ENCODE assay signal across 10 cellular contexts in genomic region chr2:152466041-152466440, GRCh38.
DNase-seq lines count a peak whose midpoint lies in the region; ATAC-seq, FAIRE-seq and TF ChIP-seq lines count a peak whose summit lies in the region.
"Had no signal": no experiment of that assay in that cellular context is flagged by ENCODE, and none has a peak within 500 bp of the region (broad histone marks: within the 10 kb centered on the region; RNA-seq: fewer than 3 reads in every experiment).

No MANE protein-coding gene starts in this region.

- DNase-seq in DMS53 treated with DMSO at 0.1 percent for 48 hours (lab: John Stamatoyannopoulos, UW; ENCODE audit: unreplicated experiment) (peak; percentile 8), HCT116 (ENCODE audit: low read depth, low spot score) (no peak), RCC 7860 (ENCODE audit: low spot score) (peak; percentile 72), esophagus muscularis mucosa (ENCODE audit: extremely low spot score) (no peak)
- no peak for DNase-seq in activated T-helper 2 cell treated with anti-CD3 and anti-CD28 coated beads, Interferon-gamma antibody, Interleukin-2, Interleukin-4, amounts not matched to agents 10 μg/mL and 5 μg/mL and 100 μg/mL, durations not matched to agents 14 hours and 24 hours and 36 hours (ENCODE audit: low spot score)
- DNase-seq in activated CD8-positive, alpha-beta T cell treated with anti-CD3 and anti-CD28 coated beads for 36 hours = no peak
- DNase-seq: CD4-positive, CD25-positive, alpha-beta regulatory T cell; stimulated activated CD8-positive, alpha-beta memory T cell treated with anti-CD3 and anti-CD28 coated beads, Interleukin-4, amount 100 ng/mL, for 48 hours had no signal

- no peak overlapping the region for H3K27ac Mint-ChIP-seq in activated T-helper 2 cell treated with anti-CD3 and anti-CD28 coated beads, Interferon-gamma antibody, Interleukin-2, Interleukin-4, amounts not matched to agents 10 μg/mL and 5 μg/mL and 100 μg/mL, durations not matched to agents 14 hours and 24 hours and 36 hours
- no peak overlapping the region for H3K27ac Mint-ChIP-seq in activated CD8-positive, alpha-beta T cell treated with anti-CD3 and anti-CD28 coated beads for 36 hours
- H3K27ac Mint-ChIP-seq: CD4-positive, CD25-positive, alpha-beta regulatory T cell had no signal

- H3K27me3 ChIP-seq in HCT116 (ENCODE audit: insufficient read depth, low read length) (no peaks in the 10 kb centered on the region), layer of hippocampus (ENCODE audit: control insufficient read depth, insufficient read depth, low read length) (no peaks in the 10 kb centered on the region), esophagus muscularis mucosa (no peaks in the 10 kb centered on the region)

- H4K20me1 ChIP-seq in HCT116 (ENCODE audit: insufficient read depth) = no peaks in the 10 kb centered on the region

- ATAC-seq in HCT116 = peak; percentile 58; the same call in 1 of the 2 replicates
- ATAC-seq in HG03045 (IDR thresholded peaks at IDR 0.05; ENCODE audit: unreplicated experiment) = no peak
- no peak for ATAC-seq in activated CD8-positive, alpha-beta T cell treated with anti-CD3 and anti-CD28 coated beads for 36 hours

- H3K9me3 Mint-ChIP-seq in activated T-helper 2 cell treated with anti-CD3 and anti-CD28 coated beads, Interferon-gamma antibody, Interleukin-2, Interleukin-4, amounts not matched to agents 10 μg/mL and 5 μg/mL and 100 μg/mL, durations not matched to agents 14 hours and 24 hours and 36 hours = no peaks in the 10 kb centered on the region
- H3K9me3 Mint-ChIP-seq in activated CD8-positive, alpha-beta T cell treated with anti-CD3 and anti-CD28 coated beads for 36 hours = no peaks in the 10 kb centered on the region
- H3K9me3 Mint-ChIP-seq: CD4-positive, CD25-positive, alpha-beta regulatory T cell had no signal

- peak; percentile 84 for FAIRE-seq in RCC 7860 (lab: Jason Lieb, UNC)

- RAD21 ChIA-PET in HCT116 (lab: Charles Lee; ENCODE audit: low non-redundant PET in 1 of 2, low total read pairs in 2 of 2, uncharacterized antibody in 2 of 2, unreplicated experiment in 2 of 2) = no interaction called here

- TF ChIP-seq RAD21 in HCT116 (IDR thresholded peaks at IDR 0.05; ENCODE audit: low read depth) = 0 out of 2 replicates have a peak, but pooled peaks have one; percentile 18

- BruUV-seq in HCT116 (replicated peaks; lab: Mats Ljungman, UMichigan) = no TSS peak

- TF ChIP-seq EP300 in esophagus muscularis mucosa (IDR thresholded peaks at IDR 0.05) = no peak

- POLR2A ChIA-PET in HCT116 (lab: Charles Lee) = no interaction called here
- POLR2A ChIA-PET in activated CD8-positive, alpha-beta T cell treated with anti-CD3 and anti-CD28 coated beads for 36 hours (lab: Charles Lee) = no interaction called here

- H3K27ac ChIP-seq in HCT116 (ENCODE audit: low read depth, low read length) = no peak overlapping the region
- peak overlapping the region; percentile 95 for H3K27ac ChIP-seq in layer of hippocampus (ENCODE audit: low read depth, low read length)
- H3K27ac ChIP-seq in esophagus muscularis mucosa (replicated peaks in 1 of 4) = peak overlapping the region in 1 of 4 donors; percentile 36

- no peak overlapping the region for H3K4me3 Mint-ChIP-seq in activated T-helper 2 cell treated with anti-CD3 and anti-CD28 coated beads, Interferon-gamma antibody, Interleukin-2, Interleukin-4, amounts not matched to agents 10 μg/mL and 5 μg/mL and 100 μg/mL, durations not matched to agents 14 hours and 24 hours and 36 hours (ENCODE audit: low read depth)
- H3K4me3 Mint-ChIP-seq in activated CD8-positive, alpha-beta T cell treated with anti-CD3 and anti-CD28 coated beads for 36 hours = no peak overlapping the region
- H3K4me3 Mint-ChIP-seq: CD4-positive, CD25-positive, alpha-beta regulatory T cell had no signal

- TF ChIP-seq POLR2A in HCT116 (IDR thresholded peaks at IDR 0.05; ENCODE audit: borderline replicate concordance, extremely low read depth, insufficient read depth, insufficient read length) (no peak), esophagus muscularis mucosa (IDR thresholded peaks at IDR 0.05; ENCODE audit: low read depth) (no peak)

- peaks cover 15% of the 10 kb centered on the region for H3K4me1 Mint-ChIP-seq in activated T-helper 2 cell treated with anti-CD3 and anti-CD28 coated beads, Interferon-gamma antibody, Interleukin-2, Interleukin-4, amounts not matched to agents 10 μg/mL and 5 μg/mL and 100 μg/mL, durations not matched to agents 14 hours and 24 hours and 36 hours (ENCODE audit: low read depth)
- H3K4me1 Mint-ChIP-seq in activated CD8-positive, alpha-beta T cell treated with anti-CD3 and anti-CD28 coated beads for 36 hours (ENCODE audit: low read depth) = peaks cover 4% of the 10 kb centered on the region

- no peak overlapping the region for H3K4me2 ChIP-seq in HCT116 (ENCODE audit: low read length)

- H3K9me3 ChIP-seq in HCT116 (ENCODE audit: control insufficient read depth in 1 of 2, insufficient read depth in 1 of 2, low read depth in 1 of 2, low read length in 2 of 2) = no peaks in the 10 kb centered on the region
- no peaks in the 10 kb centered on the region for H3K9me3 ChIP-seq in esophagus muscularis mucosa

- no peaks in the 10 kb centered on the region for H3K36me3 ChIP-seq in HCT116 (ENCODE audit: control insufficient read depth in 1 of 2, insufficient read depth in 2 of 2, low read length in 2 of 2)
- H3K36me3 ChIP-seq in esophagus muscularis mucosa = no peaks in the 10 kb centered on the region

- no peak overlapping the region for H3K9ac ChIP-seq in HCT116 (ENCODE audit: low read length)

- no peaks in the 10 kb centered on the region for H3K36me3 Mint-ChIP-seq in activated T-helper 2 cell treated with anti-CD3 and anti-CD28 coated beads, Interferon-gamma antibody, Interleukin-2, Interleukin-4, amounts not matched to agents 10 μg/mL and 5 μg/mL and 100 μg/mL, durations not matched to agents 14 hours and 24 hours and 36 hours (ENCODE audit: low read depth)
- H3K36me3 Mint-ChIP-seq in activated CD8-positive, alpha-beta T cell treated with anti-CD3 and anti-CD28 coated beads for 36 hours (ENCODE audit: low read depth) = no peaks in the 10 kb centered on the region
- H3K36me3 Mint-ChIP-seq: CD4-positive, CD25-positive, alpha-beta regulatory T cell had no signal

- H3K27me3 Mint-ChIP-seq in activated T-helper 2 cell treated with anti-CD3 and anti-CD28 coated beads, Interferon-gamma antibody, Interleukin-2, Interleukin-4, amounts not matched to agents 10 μg/mL and 5 μg/mL and 100 μg/mL, durations not matched to agents 14 hours and 24 hours and 36 hours (ENCODE audit: low read depth) = peaks cover 18% of the 10 kb centered on the region
- peaks cover 5% of the 10 kb centered on the region for H3K27me3 Mint-ChIP-seq in activated CD8-positive, alpha-beta T cell treated with anti-CD3 and anti-CD28 coated beads for 36 hours
- H3K27me3 Mint-ChIP-seq: CD4-positive, CD25-positive, alpha-beta regulatory T cell had no signal

- intact Hi-C loops in HCT116 (cut with micrococcal nuclease) (no loop called here), esophagus muscularis mucosa (cut with DNase I) (no loop called here)
- intact Hi-C loops in activated T-helper 2 cell treated with anti-CD3 and anti-CD28 coated beads, Interferon-gamma antibody, Interleukin-2, Interleukin-4, amounts not matched to agents 10 μg/mL and 5 μg/mL and 100 μg/mL, durations not matched to agents 14 hours and 24 hours and 36 hours (cut with micrococcal nuclease) = no loop called here
- intact Hi-C loops in activated CD8-positive, alpha-beta T cell treated with anti-CD3 and anti-CD28 coated beads for 36 hours (cut with micrococcal nuclease) = no loop called here

- peaks cover 40% of the 10 kb centered on the region; the same call in 1 of the 2 replicates for H3K79me2 ChIP-seq in HCT116 (ENCODE audit: insufficient read depth, low read length)

- no peaks in the 10 kb centered on the region for H3K9me2 ChIP-seq in HCT116 (ENCODE audit: insufficient read depth)

- H3K4me1 ChIP-seq in HCT116 (ENCODE audit: control insufficient read depth in 1 of 2, insufficient read depth in 2 of 2, low read length in 2 of 2) (peaks cover 0 to 14% of the 10 kb centered on the region in 2 experiments; a peak in 1 of 4 replicates), esophagus muscularis mucosa (peaks cover 28 to 68% (median 63%) of the 10 kb centered on the region in 4 donors)

- H3K4me3 ChIP-seq in HCT116 (replicated peaks in 1 of 2; ENCODE audit: low read depth in 1 of 2, low read length in 2 of 2) (no peak overlapping the region), esophagus muscularis mucosa (no peak overlapping the region)

- no peak overlapping the region for H2AFZ ChIP-seq in HCT116 (ENCODE audit: low read depth, low read length, poor library complexity, severe bottlenecking)

- TF ChIP-seq CTCF in HCT116 (IDR thresholded peaks at IDR 0.05 in 2 of 3, conservative IDR thresholded peaks at IDR 0.05 in 1 of 3; ENCODE audit: borderline replicate concordance in 1 of 3, insufficient read depth in 1 of 3, low read depth in 2 of 3, low read length in 2 of 3) (no peak), esophagus muscularis mucosa (IDR thresholded peaks at IDR 0.05) (no peak)
- TF ChIP-seq CTCF in activated CD8-positive, alpha-beta T cell treated with anti-CD3 and anti-CD28 coated beads for 36 hours (IDR thresholded peaks at IDR 0.05) = no peak

- CTCF ChIA-PET in HCT116 (lab: Charles Lee) = no interaction called here
- CTCF ChIA-PET in activated CD8-positive, alpha-beta T cell treated with anti-CD3 and anti-CD28 coated beads for 36 hours (lab: Charles Lee) = no interaction called here

- WGBS in esophagus muscularis mucosa = 81% methylated on average over 6 of the region's 6 CpGs

TF ChIP-seq in HCT116, 20 proteins besides CTCF, POLR2A, EP300 and RAD21:
- TF ChIP-seq CEBPB (IDR thresholded peaks at IDR 0.05; ENCODE audit: low read depth) (no peak), ATF3 (IDR thresholded peaks at IDR 0.05) (no peak), ELF1 (IDR thresholded peaks at IDR 0.05; ENCODE audit: borderline replicate concordance, low read depth) (no peak), JUND (IDR thresholded peaks at IDR 0.05) (no peak), EGR1 (IDR thresholded peaks at IDR 0.05; ENCODE audit: low read depth) (no peak), POLR2AphosphoS5 (IDR thresholded peaks at IDR 0.05; ENCODE audit: low read depth, low read length) (no peak)

Comparison
In these comparisons a context has a peak if more than half of its experiments do, and no peak if none do; other contexts are left out.
1. DNase-seq: peak in DMS53 treated with DMSO at 0.1 percent for 48 hours (single experiment) and RCC 7860 (single experiment); none in HCT116 (single experiment), activated T-helper 2 cell treated with anti-CD3 and anti-CD28 coated beads, Interferon-gamma antibody, Interleukin-2, Interleukin-4, amounts not matched to agents 10 μg/mL and 5 μg/mL and 100 μg/mL, durations not matched to agents 14 hours and 24 hours and 36 hours (single experiment), esophagus muscularis mucosa (single experiment) and activated CD8-positive, alpha-beta T cell treated with anti-CD3 and anti-CD28 coated beads for 36 hours (single experiment).